Comparison of ENCODE assay signal across 17 cellular contexts in genomic region chr7:77979219-77979618, GRCh38.
DNase-seq lines count a peak whose midpoint lies in the region; ATAC-seq, FAIRE-seq and TF ChIP-seq lines count a peak whose summit lies in the region.
"Had no signal": no experiment of that assay in that cellular context is flagged by ENCODE, and none has a peak within 500 bp of the region (broad histone marks: within the 10 kb centered on the region; RNA-seq: fewer than 3 reads in every experiment).

No MANE protein-coding gene starts in this region.

- H3K4me3 Mint-ChIP-seq in neural progenitor cell: no peak overlapping the region
- H3K4me3 Mint-ChIP-seq in T-helper 2 cell treated with Interferon-gamma antibody and Interleukin-4, amounts not matched to agents 5 μg/mL and 100 μg/mL, for 36 hours: no peak overlapping the region

- TF ChIP-seq EP300 in K562 (IDR thresholded peaks at IDR 0.05; ENCODE audit: low read length): no peak

- peak; percentile 43 for DNase-seq in ELR (ENCODE audit: low read depth)
- DNase-seq in LHCN-M2 (ENCODE audit: low read depth): peak; percentile 29
- peak; percentile 32 to 48 (median 39) for DNase-seq in K562 (ENCODE audit: extremely low read depth in 1 of 4, low spot score in 3 of 4)
- DNase-seq in neural progenitor cell (ENCODE audit: low spot score): no peak
- DNase-seq in hypothalamus (lab: John Stamatoyannopoulos, UW): no peak
- no peak for DNase-seq in T-helper 2 cell treated with Interferon-gamma antibody and Interleukin-4, amounts not matched to agents 5 μg/mL and 100 μg/mL, for 36 hours (ENCODE audit: low spot score)
- no peak for DNase-seq in activated CD4-positive, alpha-beta T cell treated with anti-CD3 and anti-CD28 coated beads for 4 hours
- DNase-seq: DND-41, NCI-H1436, NCI-H2029 treated with DMSO at 0.1 percent for 48 hours, NCI-H2171 treated with DMSO at 0.1 percent for 48 hours, NCI-H510A, NCI-H774, PC-9 had no signal

- H3K27ac Mint-ChIP-seq in neural progenitor cell: no peak overlapping the region
- H3K27ac Mint-ChIP-seq in T-helper 2 cell treated with Interferon-gamma antibody and Interleukin-4, amounts not matched to agents 5 μg/mL and 100 μg/mL, for 36 hours: no peak overlapping the region

- H3K27me3 Mint-ChIP-seq in neural progenitor cell (ENCODE audit: insufficient read depth, low read depth): no peaks in the 10 kb centered on the region
- peaks cover 21% of the 10 kb centered on the region for H3K27me3 Mint-ChIP-seq in T-helper 2 cell treated with Interferon-gamma antibody and Interleukin-4, amounts not matched to agents 5 μg/mL and 100 μg/mL, for 36 hours (ENCODE audit: low read depth)

- no peaks in the 10 kb centered on the region for H3K79me2 ChIP-seq in K562 (ENCODE audit: control insufficient read depth, insufficient read depth, low read length)
- no peaks in the 10 kb centered on the region for H3K79me2 ChIP-seq in neural progenitor cell (ENCODE audit: low read depth)

- H3K4me2 ChIP-seq in K562 (ENCODE audit: insufficient read depth, low read length): peak overlapping the region; percentile 46
- H3K4me2 ChIP-seq in neural progenitor cell: no peak overlapping the region
- H3K4me2 ChIP-seq: PC-9 had no signal

- no peaks in the 10 kb centered on the region for H3K9me3 ChIP-seq in K562 (replicated peaks; ENCODE audit: control insufficient read depth, insufficient read depth, low read depth, low read length)
- no peaks in the 10 kb centered on the region for H3K9me3 ChIP-seq in neural progenitor cell (ENCODE audit: low read depth)

- TF ChIP-seq CTCF in K562 (IDR thresholded peaks at IDR 0.05 in 2 of 3, conservative IDR thresholded peaks at IDR 0.05 in 1 of 3; ENCODE audit: insufficient read depth in 2 of 3, low read depth in 1 of 3, low read length in 3 of 3): no peak
- no peak for TF ChIP-seq CTCF in neural progenitor cell (IDR thresholded peaks at IDR 0.05)

- H3F3A ChIP-seq in neural progenitor cell (ENCODE audit: low read depth): no peaks in the 10 kb centered on the region

- no TSS peak for BruUV-seq in K562 (replicated peaks; lab: Mats Ljungman, UMichigan)

- POLR2A ChIA-PET in K562 (lab: Yijun Ruan, JAX): no interaction called here

- H3K4me3 ChIP-seq in K562 (no peak overlapping the region), neural progenitor cell (no peak overlapping the region)
- H3K4me3 ChIP-seq: PC-9 had no signal

- H3K36me3 ChIP-seq in K562 (ENCODE audit: control insufficient read depth, insufficient read depth, low read length) (no peaks in the 10 kb centered on the region), neural progenitor cell (no peaks in the 10 kb centered on the region)

- no peak for TF ChIP-seq RAD21 in K562 (CRISPR knock-in tag; conservative IDR thresholded peaks at IDR 0.05 in 1 of 2, IDR thresholded peaks at IDR 0.05 in 1 of 2)

- in situ Hi-C loops in K562 (cut with MboI): no loop called here

- H3K4me1 Mint-ChIP-seq in neural progenitor cell: no peaks in the 10 kb centered on the region
- peaks cover 11% of the 10 kb centered on the region for H3K4me1 Mint-ChIP-seq in T-helper 2 cell treated with Interferon-gamma antibody and Interleukin-4, amounts not matched to agents 5 μg/mL and 100 μg/mL, for 36 hours (ENCODE audit: low read depth)

- H3K27me3 ChIP-seq in K562 (ENCODE audit: control insufficient read depth in 2 of 2, insufficient read depth in 2 of 2, low read length in 2 of 2): no peaks in the 10 kb centered on the region
- H3K27me3 ChIP-seq in neural progenitor cell: no peaks in the 10 kb centered on the region

- H2AFZ ChIP-seq in K562 (ENCODE audit: low read depth, low read length) (peak overlapping the region; percentile 81), neural progenitor cell (replicated peaks) (peak overlapping the region; percentile 93)
- H2AFZ ChIP-seq: PC-9 had no signal

- H4K20me1 ChIP-seq in K562 (replicated peaks; ENCODE audit: control insufficient read depth, insufficient read depth, low read length) (no peaks in the 10 kb centered on the region), neural progenitor cell (ENCODE audit: low read depth) (no peaks in the 10 kb centered on the region)

- H3K9me3 Mint-ChIP-seq in neural progenitor cell: peaks cover 2% of the 10 kb centered on the region
- no peaks in the 10 kb centered on the region for H3K9me3 Mint-ChIP-seq in T-helper 2 cell treated with Interferon-gamma antibody and Interleukin-4, amounts not matched to agents 5 μg/mL and 100 μg/mL, for 36 hours

- CTCF ChIA-PET in K562 (lab: Yijun Ruan, JAX; ENCODE audit: low intra/inter-chr PET ratio): no interaction called here

- FAIRE-seq in K562 (lab: Jason Lieb, UNC): peak; percentile 37
- FAIRE-seq: HTR-8/SVneo had no signal

- TF ChIP-seq POLR2A in K562 (conservative IDR thresholded peaks at IDR 0.05): no peak

- intact Hi-C loops in K562 (cut with micrococcal nuclease): no loop called here

- H3K4me1 ChIP-seq in K562 (replicated peaks in 1 of 2; ENCODE audit: control insufficient read depth in 2 of 2, insufficient read depth in 2 of 2, low read length in 2 of 2): peaks cover 0 to 11% of the 10 kb centered on the region in 2 experiments; a peak in 3 of 5 replicates
- peaks cover 6% of the 10 kb centered on the region for H3K4me1 ChIP-seq in neural progenitor cell

- no peaks in the 10 kb centered on the region for H3K9me1 ChIP-seq in K562 (ENCODE audit: control insufficient read depth, insufficient read depth, low read length)

- 20% methylated on average over 5 of the region's 5 CpGs for WGBS in K562 (ENCODE audit: insufficient coverage, low coverage, missing lambda C conversion rate)

- H3K27ac ChIP-seq in K562 (ENCODE audit: extremely low read depth, low read depth, low read length) (0 out of 3 replicates have a peak overlapping the region, but pooled peaks have one; percentile 21), neural progenitor cell (no peak overlapping the region)
- H3K27ac ChIP-seq: C4-2B, PC-9 had no signal

- no peaks in the 10 kb centered on the region for H3K36me3 Mint-ChIP-seq in neural progenitor cell
- H3K36me3 Mint-ChIP-seq in T-helper 2 cell treated with Interferon-gamma antibody and Interleukin-4, amounts not matched to agents 5 μg/mL and 100 μg/mL, for 36 hours (ENCODE audit: low read depth): no peaks in the 10 kb centered on the region

- peak overlapping the region in 1 of 2 experiments; percentile 4; a peak in 1 of 4 replicates for H3K9ac ChIP-seq in K562 (ENCODE audit: insufficient read depth in 1 of 2, low read depth in 2 of 2, low read length in 2 of 2)
- H3K9ac ChIP-seq in neural progenitor cell: no peak overlapping the region

- ATAC-seq in K562: peak; percentile 68
- ATAC-seq: Right ventricle myocardium inferior had no signal

TF ChIP-seq in K562, 482 proteins besides CTCF, POLR2A, EP300 and RAD21 (continues in another document):
- TF ChIP-seq MCM7 (IDR thresholded peaks at IDR 0.05) (no peak), VEZF1 (CRISPR knock-in tag; IDR thresholded peaks at IDR 0.05) (peak; percentile 59), MTA2 (IDR thresholded peaks at IDR 0.05; ENCODE audit: low read depth) (no peak), TBP (optimal IDR thresholded peaks at IDR 0.05; ENCODE audit: low read depth, low read length) (no peak), HDAC1 (IDR thresholded peaks at IDR 0.05) (no peak), ZNF764 (CRISPR knock-in tag; IDR thresholded peaks at IDR 0.05; ENCODE audit: low read depth) (no peak), ETV5 (CRISPR knock-in tag; IDR thresholded peaks at IDR 0.05; ENCODE audit: low read depth) (no peak), MTF1 (CRISPR knock-in tag; IDR thresholded peaks at IDR 0.05; ENCODE audit: borderline replicate concordance) (no peak), TCF3 (CRISPR knock-in tag; IDR thresholded peaks at IDR 0.05) (peak; percentile 62), MLLT1 (IDR thresholded peaks at IDR 0.05) (no peak)

Comparison
In these comparisons a context has a peak if more than half of its experiments do, and no peak if none do; other contexts are left out.
1. DNase-seq: peak in ELR (single experiment), LHCN-M2 (single experiment) and K562 (4 of 4); none in neural progenitor cell (single experiment), hypothalamus (0 of 51), T-helper 2 cell treated with Interferon-gamma antibody and Interleukin-4, amounts not matched to agents 5 μg/mL and 100 μg/mL, for 36 hours (single experiment) and activated CD4-positive, alpha-beta T cell treated with anti-CD3 and anti-CD28 coated beads for 4 hours (0 of 2).